10 cellular contexts compared by ENCODE assay signal in the genomic region with DNA sequence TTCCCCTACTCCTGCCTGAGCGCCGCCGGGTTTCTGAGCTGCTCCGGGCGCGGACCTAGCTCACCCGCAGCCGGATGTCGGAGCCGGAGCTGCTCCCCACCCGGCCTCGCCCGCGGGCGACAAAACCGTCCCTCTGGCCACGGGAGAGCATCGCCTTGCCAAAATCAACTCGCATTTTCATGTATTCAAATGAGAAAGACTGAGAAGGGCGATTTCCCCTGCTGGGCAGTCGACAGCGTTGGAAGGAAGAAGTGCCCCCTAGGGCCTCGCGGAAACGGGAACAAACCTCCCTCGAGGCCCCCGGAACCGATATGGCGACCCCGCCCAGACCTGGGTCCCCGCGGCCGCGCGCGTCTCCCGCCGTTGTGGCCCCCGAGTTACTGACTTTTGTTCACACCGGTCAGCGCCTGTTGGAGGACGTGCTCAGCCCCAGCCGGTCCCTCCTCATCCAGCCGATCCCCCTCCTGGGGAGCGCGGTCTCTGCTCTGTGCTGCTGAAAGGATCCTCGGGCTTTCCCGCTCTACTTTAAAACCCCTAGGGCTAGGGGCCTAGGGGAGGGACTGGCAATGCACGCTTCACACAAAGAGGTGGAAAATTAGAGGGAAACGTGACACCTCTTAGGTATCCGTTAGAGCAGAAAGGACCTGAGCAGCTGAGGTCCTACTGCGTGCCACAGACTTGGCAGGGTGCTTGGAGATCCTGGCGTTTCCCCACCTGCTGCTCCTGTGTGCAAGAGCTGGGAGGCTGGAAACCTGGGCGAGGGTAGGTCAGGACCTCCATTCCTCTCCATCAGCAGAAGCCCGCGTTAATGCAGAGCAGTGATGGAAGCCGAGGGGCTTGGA. TPM values are rescaled to one million over a fixed set of nuclear protein-coding genes. Genes with fewer than 3 reads are reported as not detected.
DNase-seq lines count a peak whose midpoint lies in the region; FAIRE-seq and TF ChIP-seq lines count a peak whose summit lies in the region.
"Had no signal": no experiment of that assay in that cellular context is flagged by ENCODE, and none has a peak within 500 bp of the region (broad histone marks: within the 10 kb centered on the region; RNA-seq: fewer than 3 reads in every experiment).

No MANE protein-coding gene starts in this region.

- peak overlapping the region; percentile 43 for H3K4me3 ChIP-seq in bronchial epithelial cell (ENCODE audit: low read depth, low read length)

- no peak for TF ChIP-seq CTCF in Calu3 (IDR thresholded peaks at IDR 0.05; ENCODE audit: unreplicated experiment)
- peak; percentile 0 for TF ChIP-seq CTCF in bronchial epithelial cell (IDR thresholded peaks at IDR 0.05; ENCODE audit: insufficient read depth, low read length, severe bottlenecking)
- TF ChIP-seq CTCF in nephron (IDR thresholded peaks at IDR 0.05; ENCODE audit: unreplicated experiment in 3 of 3), result no peak

- CTCF ChIA-PET in Calu3 (lab: Charles Lee), result no interaction called here

- H3K27me3 ChIP-seq in bronchial epithelial cell (ENCODE audit: control insufficient read depth, insufficient read depth, low read length), result peaks cover 7% of the 10 kb centered on the region

- H3K27ac Mint-ChIP-seq in Calu3 (ENCODE audit: unreplicated experiment) (peak overlapping the region; percentile 27), nephron (no peak overlapping the region)

- H3K27me3 Mint-ChIP-seq in Calu3 (ENCODE audit: unreplicated experiment) (no peaks in the 10 kb centered on the region), nephron (ENCODE audit: low read depth) (peaks cover 100% of the 10 kb centered on the region)

- FAIRE-seq in bronchial epithelial cell (lab: Jason Lieb, UNC), result no peak

- no peak overlapping the region for H3K27ac ChIP-seq in substantia nigra (ENCODE audit: low read depth, low read length, poor library complexity, severe bottlenecking)

- H3K4me3 Mint-ChIP-seq in Calu3 (ENCODE audit: low read depth, unreplicated experiment) (peak overlapping the region; percentile 75), nephron (peak overlapping the region; percentile 74 to 79 (median 74))

- H3K36me3 ChIP-seq in bronchial epithelial cell (ENCODE audit: control insufficient read depth, insufficient read depth, low read length), result no peaks in the 10 kb centered on the region

- BruUV-seq in Calu3 (replicated peaks; lab: Mats Ljungman, UMichigan), result no TSS peak

- intact Hi-C loops in Calu3 (cut with micrococcal nuclease; ENCODE audit: unreplicated experiment), result loop anchor here (5.0 kb wide), 1 partner anchor 198 kb away; no protein-coding TSS in a partner anchor

- DNase-seq in Calu3, result peak; percentile 46
- DNase-seq in NCI-H1417 treated with DMSO at 0.1 percent for 48 hours (lab: John Stamatoyannopoulos, UW), result peak; percentile 76
- peak; percentile 12 for DNase-seq in bronchial epithelial cell (ENCODE audit: low read depth)
- no peak for DNase-seq in substantia nigra (lab: John Stamatoyannopoulos, UW)
- no peak for DNase-seq in NCI-H2196 (lab: John Stamatoyannopoulos, UW; ENCODE audit: unreplicated experiment)
- DNase-seq in GM19240 (ENCODE audit: insufficient read length, low spot score), result no peak
- DNase-seq in nucleus accumbens (lab: John Stamatoyannopoulos, UW), result no peak
- DNase-seq: GDM1, islet precursor cell had no signal

- H3K9me3 Mint-ChIP-seq in Calu3 (ENCODE audit: low read depth, unreplicated experiment), result no peaks in the 10 kb centered on the region
- no peaks in the 10 kb centered on the region for H3K9me3 Mint-ChIP-seq in nephron

- H3K36me3 Mint-ChIP-seq in Calu3 (ENCODE audit: insufficient read depth, unreplicated experiment), result peaks cover 45% of the 10 kb centered on the region
- no peaks in the 10 kb centered on the region for H3K36me3 Mint-ChIP-seq in nephron (ENCODE audit: low read depth)

- H3K4me1 Mint-ChIP-seq in Calu3 (ENCODE audit: low read depth, unreplicated experiment), result peaks cover 25% of the 10 kb centered on the region
- H3K4me1 Mint-ChIP-seq in nephron, result peaks cover 27% of the 10 kb centered on the region

RNA-seq across cellular contexts. Expression of a gene that starts 4.3 kb away (rescaled TPM):
- total RNA-seq in Calu3 (2022) (13.4 and 13.8 TPM in 2 replicates), bronchial epithelial cell (0.53 and 1.2 TPM in 2 replicates)

RNA-seq across cellular contexts. Expression of a gene that starts 4.7 kb away (rescaled TPM):
- 108 and 131 TPM in 2 replicates for total RNA-seq in Calu3 (2022)
- 4.9 and 5.3 TPM in 2 replicates for total RNA-seq in bronchial epithelial cell

Comparison
In these comparisons a context has a peak if more than half of its experiments do, and no peak if none do; other contexts are left out.
1. DNase-seq: peak in Calu3 (single experiment), NCI-H1417 treated with DMSO at 0.1 percent for 48 hours (single experiment) and bronchial epithelial cell (single experiment); none in substantia nigra (0 of 49), NCI-H2196 (single experiment), GM19240 (single experiment) and nucleus accumbens (0 of 56).
2. RNA of a gene that starts 4.7 kb away (total RNA-seq): 108 to 131 TPM in Calu3; 4.9 to 5.3 TPM in bronchial epithelial cell; every median in the first group is over 10 times any median in the second.